6 cellular contexts compared by ENCODE assay signal in the genomic region with DNA sequence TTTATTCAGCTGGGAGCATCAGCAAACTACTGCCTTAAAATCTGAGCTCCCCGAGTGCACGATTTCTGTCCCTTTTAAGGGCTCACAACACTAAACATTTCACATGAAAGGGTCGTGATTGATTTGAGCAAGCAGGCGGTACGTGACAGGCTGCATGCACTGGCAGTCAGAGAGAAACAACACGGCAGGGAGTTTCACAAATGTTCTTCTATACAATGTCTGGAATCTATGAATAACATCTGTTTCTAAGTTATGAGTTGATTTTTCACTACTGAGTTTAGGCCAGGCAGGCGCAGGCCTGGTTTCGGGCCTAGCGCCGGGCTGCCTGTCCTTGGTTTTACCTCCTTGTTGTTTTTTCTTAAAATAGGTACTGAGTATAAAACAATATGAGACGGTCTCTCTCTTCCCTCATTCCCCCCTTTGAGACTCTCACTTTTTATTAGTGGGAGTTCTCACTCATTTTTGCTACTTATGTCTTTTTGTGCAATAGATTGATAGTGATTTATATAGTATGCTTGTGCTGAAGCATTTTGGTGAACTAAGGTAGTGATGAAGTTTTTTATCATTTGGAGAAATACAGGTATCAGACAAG. TPM values are rescaled to one million over a fixed set of nuclear protein-coding genes. Genes with fewer than 3 reads are reported as not detected.
"Had no signal": no experiment of that assay in that cellular context is flagged by ENCODE, and none has a peak within 500 bp of the region (broad histone marks: within the 10 kb centered on the region; RNA-seq: fewer than 3 reads in every experiment).

No MANE protein-coding gene starts in this region.

RNA-seq across cellular contexts. Expression of a gene that starts 8.7 kb away (rescaled TPM):
- total RNA-seq: activated CD4-positive, alpha-beta T cell treated with anti-CD3 and anti-CD28 coated beads, Interleukin-2, amount 10 ng/mL, durations not matched to agents 7 days and 5 days; activated naive CD8-positive, alpha-beta T cell treated with anti-CD3 and anti-CD28 coated beads, Interleukin-2, amount 10 ng/mL, durations not matched to agents 7 days and 5 days; chondrocyte; SK-MEL-5 had no signal

RNA-seq across cellular contexts. Expression of a gene that starts 37.1 kb away (rescaled TPM):
- total RNA-seq: ascending aorta, M059J had no signal
